Comparison of ENCODE assay signal across 20 cellular contexts in the genomic region with DNA sequence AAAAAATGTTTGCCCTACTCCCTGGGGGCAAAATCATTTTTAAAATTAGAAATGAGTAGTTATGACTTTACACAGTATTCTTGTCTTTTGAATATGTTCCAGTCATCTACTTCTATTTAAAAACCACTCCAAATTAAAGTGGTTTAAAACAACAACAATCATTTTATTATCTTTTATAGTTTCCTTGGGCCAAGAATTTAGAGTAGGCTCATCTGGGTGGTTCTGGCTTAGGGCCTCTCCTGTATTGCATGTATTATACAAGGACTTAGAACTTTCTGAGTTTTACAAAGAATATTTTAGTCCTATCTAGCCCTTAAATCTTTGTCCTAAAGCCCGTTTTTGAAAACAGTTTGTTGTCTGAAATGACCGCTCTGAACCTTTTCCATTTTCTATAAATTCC.
DNase-seq lines count a peak whose midpoint lies in the region; ATAC-seq and TF ChIP-seq lines count a peak whose summit lies in the region.
"Had no signal": no experiment of that assay in that cellular context is flagged by ENCODE, and none has a peak within 500 bp of the region (broad histone marks: within the 10 kb centered on the region; RNA-seq: fewer than 3 reads in every experiment).

No MANE protein-coding gene starts in this region.

- H3K36me3 Mint-ChIP-seq in CD4-positive, alpha-beta T cell (ENCODE audit: low read depth): no peaks in the 10 kb centered on the region
- H3K36me3 Mint-ChIP-seq: CD4-positive, CD25-positive, alpha-beta regulatory T cell; IgD-negative memory B cell had no signal

- peak overlapping the region; percentile 43 for H3K27ac ChIP-seq in HL-60 (replicated peaks)
- no peak overlapping the region for H3K27ac ChIP-seq in CD4-positive, alpha-beta T cell (ENCODE audit: low read depth, low read length)
- H3K27ac ChIP-seq: GM23248 had no signal

- no peak overlapping the region for H3K27ac Mint-ChIP-seq in CD4-positive, alpha-beta T cell
- H3K27ac Mint-ChIP-seq: CD4-positive, CD25-positive, alpha-beta regulatory T cell; HFFc6; IgD-negative memory B cell had no signal

- H3K27me3 ChIP-seq in HL-60 (ENCODE audit: insufficient read depth, poor library complexity, severe bottlenecking): no peaks in the 10 kb centered on the region
- no peaks in the 10 kb centered on the region for H3K27me3 ChIP-seq in CD4-positive, alpha-beta T cell (ENCODE audit: control insufficient read depth, insufficient read depth, low read length)
- H3K27me3 ChIP-seq: BE2C had no signal

- no peaks in the 10 kb centered on the region for H3K4me1 Mint-ChIP-seq in CD4-positive, alpha-beta T cell (ENCODE audit: low read depth)
- H3K4me1 Mint-ChIP-seq: CD4-positive, CD25-positive, alpha-beta regulatory T cell had no signal

- ATAC-seq in Right ventricle myocardium superior (ENCODE audit: poor library complexity) (peak; percentile 76), left cardiac atrium (peak; percentile 47 to 69)
- no peak for ATAC-seq in CD4-positive, alpha-beta T cell (ENCODE audit: poor library complexity)
- ATAC-seq: HCT116, HepG2 had no signal

- peaks cover 2% of the 10 kb centered on the region for H3K9me3 Mint-ChIP-seq in CD4-positive, alpha-beta T cell
- H3K9me3 Mint-ChIP-seq: HFFc6 had no signal

- POLR2A ChIA-PET in CD4-positive, alpha-beta T cell (lab: Charles Lee): no interaction called here

- H3K4me3 Mint-ChIP-seq in CD4-positive, alpha-beta T cell: no peak overlapping the region
- H3K4me3 Mint-ChIP-seq: HFFc6 had no signal

- no peak for TF ChIP-seq CTCF in HL-60 (IDR thresholded peaks at IDR 0.05; ENCODE audit: insufficient read depth, low read length)
- no peak for TF ChIP-seq CTCF in CD4-positive, alpha-beta T cell (IDR thresholded peaks at IDR 0.05)

- DNase-seq in Right ventricle myocardium superior (no peak), cardiac septum (ENCODE audit: low spot score) (no peak), HL-60 (ENCODE audit: low read depth in 1 of 2, low spot score in 1 of 2) (no peak), left cardiac atrium (no peak), DMS 273 (lab: John Stamatoyannopoulos, UW; ENCODE audit: unreplicated experiment) (no peak)
- DNase-seq in activated CD4-positive, alpha-beta T cell treated with anti-CD3 and anti-CD28 coated beads for 1 hour: no peak
- DNase-seq in CD4-positive, alpha-beta T cell: no peak
- DNase-seq: ACHN; BE2C; C1 segment of cervical spinal cord; CD4-positive, CD25-positive, alpha-beta regulatory T cell; DMS79 treated with DMSO at 0.1 percent for 48 hours; GF-D8; H7; HFFc6; KBM-7 had no signal

- intact Hi-C loops in Right ventricle myocardium superior (cut with DNase I): no loop called here
- intact Hi-C loops in cardiac septum (cut with DNase I): no loop called here
- intact Hi-C loops in left cardiac atrium (cut with DNase I): no loop called here
- intact Hi-C loops in CD4-positive, alpha-beta T cell (cut with DNase I, micrococcal nuclease): no loop called here

- no peaks in the 10 kb centered on the region for H3K9me3 ChIP-seq in CD4-positive, alpha-beta T cell (ENCODE audit: control insufficient read depth, low read length)
- H3K9me3 ChIP-seq: BE2C had no signal

- CTCF ChIA-PET in CD4-positive, alpha-beta T cell (lab: Charles Lee): no interaction called here

- H3K27me3 Mint-ChIP-seq in CD4-positive, alpha-beta T cell: peaks cover 7% of the 10 kb centered on the region
- H3K27me3 Mint-ChIP-seq: CD4-positive, CD25-positive, alpha-beta regulatory T cell had no signal

- no peak overlapping the region for H3K4me3 ChIP-seq in HL-60 (replicated peaks; ENCODE audit: insufficient read depth, low read length)
- H3K4me3 ChIP-seq: GM23248 had no signal
